Comparison of ENCODE assay signal across 8 cellular contexts in the genomic region with DNA sequence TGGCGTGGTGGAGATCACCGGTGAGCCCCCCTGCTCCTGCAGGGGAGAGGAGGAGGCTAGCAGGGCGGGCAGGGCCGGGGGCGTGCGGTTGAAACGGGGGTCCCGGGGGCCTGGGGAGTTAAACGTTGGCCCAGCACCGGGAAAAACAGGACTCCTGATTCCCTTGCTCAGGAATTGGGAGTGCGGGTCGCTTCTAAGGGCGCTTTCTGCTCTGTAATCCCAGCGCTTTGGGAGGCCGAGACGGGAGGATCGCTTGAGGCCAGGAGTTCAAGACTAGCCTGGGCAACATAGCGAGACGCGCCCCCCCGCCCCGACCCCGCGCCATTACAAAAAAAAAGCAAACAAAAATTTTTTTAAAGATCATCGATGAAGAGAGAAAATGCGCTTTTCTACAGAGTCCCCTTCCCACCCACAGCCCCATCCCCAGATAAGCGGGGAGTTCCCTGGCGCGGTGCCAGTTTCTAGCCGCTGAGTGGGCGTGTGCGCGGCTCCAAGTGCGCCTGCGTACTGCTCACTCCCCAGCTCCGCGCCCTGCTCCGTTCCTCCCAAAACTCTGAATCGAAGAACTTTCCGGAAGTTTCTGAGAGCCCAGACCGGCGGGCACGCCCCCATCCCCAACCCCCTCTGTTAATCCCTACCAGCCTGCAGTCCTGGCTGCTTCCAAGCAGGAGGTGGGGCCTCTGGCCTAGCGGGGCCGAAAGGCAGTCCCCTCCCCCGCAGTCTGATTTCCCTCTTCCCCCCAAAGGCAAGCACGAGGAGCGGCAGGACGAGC. TPM values are rescaled to one million over a fixed set of nuclear protein-coding genes. Genes with fewer than 3 reads are reported as not detected.
A peak's percentile ranks its signal among the peaks of the same experiment; 100 is the strongest.
DNase-seq lines count a peak whose midpoint lies in the region; ATAC-seq lines count a peak whose summit lies in the region.

No MANE protein-coding gene starts in this region.

- H3K4me3 ChIP-seq in endocrine pancreas (ENCODE audit: control insufficient read depth, insufficient read depth, low read length), result no peak overlapping the region

- no peaks in the 10 kb centered on the region for H3K27me3 ChIP-seq in endocrine pancreas (ENCODE audit: control insufficient read depth, insufficient read depth, low read length)

- ATAC-seq in HG02884 (IDR thresholded peaks at IDR 0.05; ENCODE audit: unreplicated experiment), result peak; percentile 55
- no peak for ATAC-seq in GM18519 (IDR thresholded peaks at IDR 0.05; ENCODE audit: low FRiP score, unreplicated experiment)

- no peaks in the 10 kb centered on the region for H3K4me1 ChIP-seq in endocrine pancreas (ENCODE audit: control insufficient read depth, insufficient read depth, low read length)

- DNase-seq in G401 (ENCODE audit: low spot score) (peak; percentile 57), NOMO-1 treated with dmso at 0.1 percent for 144 hours (lab: John Stamatoyannopoulos, UW; ENCODE audit: unreplicated experiment) (peak; percentile 97), mesenteric fat pad (ENCODE audit: low spot score) (peak; percentile 97)
- peak; percentile 44 for DNase-seq in activated CD8-positive, alpha-beta memory T cell treated with anti-CD3 and anti-CD28 coated beads, Interleukin-2, amount 50 U/mL, for 24 hours (ENCODE audit: extremely low read depth)
- peak; percentile 61 for DNase-seq in stimulated activated CD8-positive, alpha-beta memory T cell treated with anti-CD3 and anti-CD28 coated beads, Interleukin-12 subunit alpha, Interleukin-12 subunit beta, amount 100 ng/mL, for 4 hours (ENCODE audit: low read depth)

- in situ Hi-C loops in G401 (cut with HindIII; ENCODE audit: low sequenced_read_pairs), result loop anchor here (10.0 kb wide), 1 partner anchor 98 kb away; the partner anchor contains the start of gene SRRM3

- peak overlapping the region; percentile 82 for H3K9ac ChIP-seq in endocrine pancreas (ENCODE audit: control insufficient read depth, insufficient read depth, low read length)

- no peaks in the 10 kb centered on the region for H3K9me3 ChIP-seq in endocrine pancreas (ENCODE audit: control insufficient read depth, low read length)

- no peaks in the 10 kb centered on the region for H3K36me3 ChIP-seq in endocrine pancreas (ENCODE audit: control insufficient read depth, insufficient read depth, low read length)

RNA-seq across cellular contexts. Expression of gene HSPB1, which starts 0.8 kb away (rescaled TPM):
- total RNA-seq in G401 (2014; rRNA removed; shearing (Covaris generic)), result 129 and 145 TPM in 2 replicates
- 813 TPM for total RNA-seq in mesenteric fat pad

RNA-seq across cellular contexts. Expression of gene YWHAG, which starts 55.5 kb away (rescaled TPM):
- 88.9 and 113 TPM in 2 replicates for total RNA-seq in G401 (2014; rRNA removed; shearing (Covaris generic))
- 297 TPM for total RNA-seq in mesenteric fat pad

Comparison
In these comparisons a context has a peak if more than half of its experiments do, and no peak if none do; other contexts are left out.
1. DNase-seq: peak in every context shown above with its lines; median percentile 97 in NOMO-1 treated with dmso at 0.1 percent for 144 hours; 97 in mesenteric fat pad; 61 in stimulated activated CD8-positive, alpha-beta memory T cell treated with anti-CD3 and anti-CD28 coated beads, Interleukin-12 subunit alpha, Interleukin-12 subunit beta, amount 100 ng/mL, for 4 hours; 57 in G401; 44 in activated CD8-positive, alpha-beta memory T cell treated with anti-CD3 and anti-CD28 coated beads, Interleukin-2, amount 50 U/mL, for 24 hours.